24 cellular contexts compared by ENCODE assay signal in genomic region chr7:35550831-35551230, GRCh38.
"Had no signal": no experiment of that assay in that cellular context is flagged by ENCODE, and none has a peak within 500 bp of the region (broad histone marks: within the 10 kb centered on the region; RNA-seq: fewer than 3 reads in every experiment).

No MANE protein-coding gene starts in this region.

- H3K9me3 ChIP-seq: left lung, lower lobe of right lung, suprapubic skin, thoracic aorta, tibial artery, upper lobe of right lung had no signal

- H3K27ac ChIP-seq: left lung, lower lobe of right lung, parathyroid adenoma, skin epidermis, suprapubic skin, thoracic aorta, tibial artery, upper lobe of right lung had no signal

- H3K36me3 ChIP-seq: left lung, lower lobe of right lung, suprapubic skin, thoracic aorta, tibial artery, upper lobe of right lung had no signal

- H3K9ac ChIP-seq: parathyroid adenoma had no signal

- H3K27me3 ChIP-seq: left lung, upper lobe of right lung had no signal

- H3K4me3 ChIP-seq: left lung, lower lobe of right lung, skin epidermis, suprapubic skin, thoracic aorta, tibial artery, upper lobe of right lung had no signal

- ATAC-seq: left colon; left lung; lower lobe of right lung; naive thymus-derived CD8-positive, alpha-beta T cell; right cardiac atrium; sciatic nerve; stimulated activated effector memory CD8-positive, alpha-beta T cell treated with anti-CD3 and anti-CD28 coated beads, Interleukin-12 subunit alpha, Interleukin-12 subunit beta, amount 100 ng/mL, for 72 hours; upper lobe of right lung had no signal

- H3K4me3 Mint-ChIP-seq: naive thymus-derived CD8-positive, alpha-beta T cell; nephron; neural crest cell; stimulated activated effector memory CD8-positive, alpha-beta T cell treated with anti-CD3 and anti-CD28 coated beads, Interleukin-12 subunit alpha, Interleukin-12 subunit beta, amount 100 ng/mL, for 72 hours; stimulated activated naive CD8-positive, alpha-beta T cell treated with anti-CD3 and anti-CD28 coated beads, Interleukin-15, Interleukin-2, amounts not matched to agents 100 ng/mL and 50 ng/mL, for 24 hours had no signal

- H3K27ac Mint-ChIP-seq: naive thymus-derived CD8-positive, alpha-beta T cell; nephron; stimulated activated effector memory CD8-positive, alpha-beta T cell treated with anti-CD3 and anti-CD28 coated beads, Interleukin-12 subunit alpha, Interleukin-12 subunit beta, amount 100 ng/mL, for 72 hours; stimulated activated naive CD8-positive, alpha-beta T cell treated with anti-CD3 and anti-CD28 coated beads, Interleukin-15, Interleukin-2, amounts not matched to agents 100 ng/mL and 50 ng/mL, for 24 hours had no signal

- H3K9me3 Mint-ChIP-seq: naive thymus-derived CD8-positive, alpha-beta T cell; nephron; neural crest cell; stimulated activated effector memory CD8-positive, alpha-beta T cell treated with anti-CD3 and anti-CD28 coated beads, Interleukin-12 subunit alpha, Interleukin-12 subunit beta, amount 100 ng/mL, for 72 hours; stimulated activated naive CD8-positive, alpha-beta T cell treated with anti-CD3 and anti-CD28 coated beads, Interleukin-15, Interleukin-2, amounts not matched to agents 100 ng/mL and 50 ng/mL, for 24 hours had no signal

- H3K4me1 Mint-ChIP-seq: nephron; neural crest cell; stimulated activated effector memory CD8-positive, alpha-beta T cell treated with anti-CD3 and anti-CD28 coated beads, Interleukin-12 subunit alpha, Interleukin-12 subunit beta, amount 100 ng/mL, for 72 hours had no signal

- H3K4me1 ChIP-seq: left lung, parathyroid adenoma, suprapubic skin, tibial artery had no signal

- H3K36me3 Mint-ChIP-seq: naive thymus-derived CD8-positive, alpha-beta T cell; stimulated activated effector memory CD8-positive, alpha-beta T cell treated with anti-CD3 and anti-CD28 coated beads, Interleukin-12 subunit alpha, Interleukin-12 subunit beta, amount 100 ng/mL, for 72 hours had no signal

- DNase-seq: hypothalamus; kidney glomerular epithelial cell; left colon; left lung; lower lobe of right lung; mammary epithelial cell; mesenchymal stem cell; naive thymus-derived CD8-positive, alpha-beta T cell; nucleus accumbens; right cardiac atrium; stimulated activated CD4-positive, alpha-beta T cell treated with anti-CD3 and anti-CD28 coated beads, Interleukin-4, amount 100 ng/mL, for 24 hours; stimulated activated naive CD4-positive, alpha-beta T cell; tibial artery; trophoblast cell; upper lobe of right lung had no signal
